ENCODE assay signal across 25 cellular contexts in the genomic region with DNA sequence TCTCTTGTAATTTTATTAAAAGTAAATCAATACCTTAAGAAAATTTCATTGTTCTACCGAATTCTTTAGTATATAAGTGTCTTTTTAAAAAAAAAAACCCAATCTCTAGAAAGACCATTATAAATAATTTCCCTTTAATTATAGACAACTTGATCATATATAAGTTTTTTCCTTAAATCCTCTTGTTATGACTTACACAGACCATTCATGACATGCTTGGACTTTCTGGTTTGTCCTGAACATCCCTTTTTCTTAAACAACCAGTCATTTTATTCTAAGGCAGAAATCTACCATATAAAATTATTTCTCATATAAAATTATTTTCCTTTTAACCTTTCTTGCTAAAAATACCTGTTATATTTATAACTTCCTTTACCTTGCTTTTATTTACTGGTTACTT. TPM values are rescaled to one million over a fixed set of nuclear protein-coding genes. Genes with fewer than 3 reads are reported as not detected.
DNase-seq lines count a peak whose midpoint lies in the region; ATAC-seq and TF ChIP-seq lines count a peak whose summit lies in the region.
"Had no signal": no experiment of that assay in that cellular context is flagged by ENCODE, and none has a peak within 500 bp of the region (broad histone marks: within the 10 kb centered on the region; RNA-seq: fewer than 3 reads in every experiment).

No MANE protein-coding gene starts in this region.

- no peak for ATAC-seq in GM19463 (IDR thresholded peaks at IDR 0.05; ENCODE audit: unreplicated experiment)
- ATAC-seq: activated T-helper 17 cell treated with anti-CD3 and anti-CD28 coated beads, Interleukin-2, amount 50 U/mL, for 72 hours; esophagus mucosa; stimulated activated naive CD8-positive, alpha-beta T cell treated with anti-CD3 and anti-CD28 coated beads, Interleukin-15, Interleukin-2, amounts not matched to agents 100 U/mL and 50 U/mL, for 24 hours; upper lobe of right lung had no signal

- no peak overlapping the region for H3K4me3 Mint-ChIP-seq in Calu3 (ENCODE audit: low read depth, unreplicated experiment)
- H3K4me3 Mint-ChIP-seq: activated T-helper 17 cell treated with anti-CD3 and anti-CD28 coated beads, Interleukin-2, amount 50 U/mL, for 72 hours; CD14-positive monocyte; IgD-negative memory B cell; neural progenitor cell had no signal

- CTCF ChIA-PET in Calu3 (lab: Charles Lee), result no interaction called here

- H3K27me3 Mint-ChIP-seq in Calu3 (ENCODE audit: unreplicated experiment), result no peaks in the 10 kb centered on the region
- H3K27me3 Mint-ChIP-seq: activated T-helper 17 cell treated with anti-CD3 and anti-CD28 coated beads, Interleukin-2, amount 50 U/mL, for 72 hours; IgD-negative memory B cell had no signal

- no peak overlapping the region for H3K27ac Mint-ChIP-seq in Calu3 (ENCODE audit: unreplicated experiment)
- H3K27ac Mint-ChIP-seq: activated T-helper 17 cell treated with anti-CD3 and anti-CD28 coated beads, Interleukin-2, amount 50 U/mL, for 72 hours; CD14-positive monocyte; IgD-negative memory B cell; neural progenitor cell had no signal

- H3K9me3 Mint-ChIP-seq in Calu3 (ENCODE audit: low read depth, unreplicated experiment), result peaks cover 9% of the 10 kb centered on the region

- BruUV-seq in Calu3 (replicated peaks; lab: Mats Ljungman, UMichigan), result no TSS peak

- H3K4me3 ChIP-seq in Jurkat, Clone E6-1 (ENCODE audit: low read length), result no peak overlapping the region
- H3K4me3 ChIP-seq: coronary artery, neural progenitor cell, upper lobe of right lung had no signal

- no peak for TF ChIP-seq CTCF in Calu3 (IDR thresholded peaks at IDR 0.05; ENCODE audit: unreplicated experiment)

- intact Hi-C loops in Calu3 (cut with micrococcal nuclease; ENCODE audit: unreplicated experiment), result no loop called here

- H3K4me1 Mint-ChIP-seq in Calu3 (ENCODE audit: low read depth, unreplicated experiment), result no peaks in the 10 kb centered on the region
- H3K4me1 Mint-ChIP-seq: activated T-helper 17 cell treated with anti-CD3 and anti-CD28 coated beads, Interleukin-2, amount 50 U/mL, for 72 hours; IgD-negative memory B cell; neural progenitor cell had no signal

- H3K36me3 Mint-ChIP-seq in Calu3 (ENCODE audit: insufficient read depth, unreplicated experiment), result peaks cover 5% of the 10 kb centered on the region

- peak; percentile 15 for DNase-seq in Calu3
- peak; percentile 27 for DNase-seq in Jurkat, Clone E6-1 (ENCODE audit: low read depth, low spot score)
- DNase-seq in SK-N-DZ (ENCODE audit: low spot score), result peak; percentile 29
- peak; percentile 24 for DNase-seq in glomerular visceral epithelial cell (ENCODE audit: extremely low spot score)
- no peak for DNase-seq in DMS153 treated with DMSO at 0.1 percent for 48 hours (lab: John Stamatoyannopoulos, UW; ENCODE audit: unreplicated experiment)
- DNase-seq in GOT3 (lab: John Stamatoyannopoulos, UW), result no peak
- no peak for DNase-seq in effector CD8-positive, alpha-beta T cell (lab: John Stamatoyannopoulos, UW)
- DNase-seq: head of caudate nucleus; islet precursor cell; midbrain; NCI-H1694 treated with DMSO at 0.1 percent for 48 hours; NCI-H510A treated with DMSO at 0.1 percent for 48 hours; retina; RPMI8226; stimulated activated CD4-positive, alpha-beta T cell treated with anti-CD3 and anti-CD28 coated beads, Interleukin-15, amount 100 ng/mL, for 24 hours; stimulated activated naive CD8-positive, alpha-beta T cell treated with anti-CD3 and anti-CD28 coated beads, Interleukin-15, Interleukin-2, amounts not matched to agents 100 U/mL and 50 U/mL, for 24 hours; T-helper 1 cell; upper lobe of right lung had no signal

RNA-seq across cellular contexts. Expression of a gene that starts 15.4 kb away (rescaled TPM):
- total RNA-seq in Calu3 (2022), result 6.0 and 7.8 TPM in 2 replicates
- 0.53 TPM for polyA plus RNA-seq in Jurkat, Clone E6-1 (2012; ENCODE audit: insufficient read depth, insufficient read length)
- 1.0 TPM in 2 replicates for polyA plus RNA-seq in SK-N-DZ (2014; cell fraction: cytosol; rRNA removed)
- 1.6 and 2.4 TPM in 2 replicates for polyA plus RNA-seq in SK-N-DZ (2014; cell fraction: nucleus; rRNA removed)
- polyA plus RNA-seq: CD14-positive monocyte had no signal

Comparison
In these comparisons a context has a peak if more than half of its experiments do, and no peak if none do; other contexts are left out.
1. DNase-seq: peak in Calu3 (single experiment), Jurkat, Clone E6-1 (single experiment), SK-N-DZ (single experiment) and glomerular visceral epithelial cell (single experiment); none in DMS153 treated with DMSO at 0.1 percent for 48 hours (single experiment), GOT3 (single experiment) and effector CD8-positive, alpha-beta T cell (single experiment).